ENCODE assay signal across 16 cellular contexts in genomic region chr18:55228191-55228590, GRCh38.
DNase-seq lines count a peak whose midpoint lies in the region; ATAC-seq and TF ChIP-seq lines count a peak whose summit lies in the region.
"Had no signal": no experiment of that assay in that cellular context is flagged by ENCODE, and none has a peak within 500 bp of the region (broad histone marks: within the 10 kb centered on the region; RNA-seq: fewer than 3 reads in every experiment).

No MANE protein-coding gene starts in this region.

- no peak overlapping the region for H3K9ac ChIP-seq in muscle layer of colon (ENCODE audit: low read length)

- H3K9me3 ChIP-seq in muscle layer of colon (ENCODE audit: low read length) (no peaks in the 10 kb centered on the region), OCI-LY7 (ENCODE audit: low read length) (no peaks in the 10 kb centered on the region)
- H3K9me3 ChIP-seq: tibial nerve had no signal

- H3K4me3 ChIP-seq in astrocyte of the spinal cord (ENCODE audit: low read depth, low read length) (no peak overlapping the region), muscle layer of colon (ENCODE audit: low read depth in 1 of 2, low read length in 2 of 2) (no peak overlapping the region), OCI-LY7 (ENCODE audit: low read depth, low read length, poor library complexity, severe bottlenecking) (no peak overlapping the region)
- H3K4me3 ChIP-seq: tibial nerve had no signal

- no peaks in the 10 kb centered on the region for H3K27me3 ChIP-seq in muscle layer of colon (ENCODE audit: control insufficient read depth in 1 of 2, insufficient read depth in 2 of 2, low read length in 2 of 2)
- H3K27me3 ChIP-seq: foreskin keratinocyte, tibial nerve had no signal

- H3K27ac ChIP-seq in muscle layer of colon (ENCODE audit: low read depth, low read length) (peak overlapping the region; percentile 3), OCI-LY7 (ENCODE audit: low read depth, low read length, poor library complexity, severe bottlenecking) (no peak overlapping the region)
- H3K27ac ChIP-seq: foreskin keratinocyte, tibial nerve, VCaP had no signal

- H3K4me2 ChIP-seq in OCI-LY7 (ENCODE audit: low read length) = no peak overlapping the region

- peaks cover 7% of the 10 kb centered on the region for H3K4me1 ChIP-seq in muscle layer of colon (ENCODE audit: insufficient read depth, low read length)
- no peaks in the 10 kb centered on the region for H3K4me1 ChIP-seq in OCI-LY7 (ENCODE audit: insufficient read depth, low read length, poor library complexity, severe bottlenecking)
- H3K4me1 ChIP-seq: foreskin keratinocyte, tibial nerve had no signal

- H3K36me3 ChIP-seq in muscle layer of colon (ENCODE audit: insufficient read depth, low read length) (peaks cover 16% of the 10 kb centered on the region), OCI-LY7 (ENCODE audit: insufficient read depth, low read length) (peaks cover 68% of the 10 kb centered on the region)

- no TSS peak for BruUV-seq in OCI-LY7 (replicated peaks; lab: Mats Ljungman, UMichigan)

- intact Hi-C loops in left ventricle myocardium superior (cut with micrococcal nuclease) = no loop called here
- intact Hi-C loops in Right ventricle myocardium inferior (cut with DNase I) = no loop called here
- intact Hi-C loops in OCI-LY7 (cut with micrococcal nuclease; ENCODE audit: unreplicated experiment) = no loop called here

- H4K20me1 ChIP-seq in OCI-LY7 (ENCODE audit: insufficient read depth, low read length) = no peaks in the 10 kb centered on the region

- no peaks in the 10 kb centered on the region for H3K79me2 ChIP-seq in OCI-LY7 (ENCODE audit: insufficient read depth, low read depth, low read length)

- DNase-seq in left ventricle myocardium superior (no peak), Right ventricle myocardium inferior (ENCODE audit: missing footprints) (no peak), astrocyte of the spinal cord (ENCODE audit: low read depth, low spot score) (peak; percentile 59), NOMO-1 treated with dmso at 0.1 percent for 144 hours (lab: John Stamatoyannopoulos, UW; ENCODE audit: unreplicated experiment) (no peak), OCI-LY7 (ENCODE audit: low spot score) (no peak)
- no peak for DNase-seq in activated CD4-positive, alpha-beta T cell treated with anti-CD3 and anti-CD28 coated beads, Interleukin-2, amount 50 U/mL, for 48 hours
- DNase-seq: activated CD8-positive, alpha-beta memory T cell treated with anti-CD3 and anti-CD28 coated beads, Interleukin-2, amount 50 U/mL, for 4 hours; activated naive CD8-positive, alpha-beta T cell treated with anti-CD3 and anti-CD28 coated beads, Interleukin-2, amount 10 ng/mL, durations not matched to agents 7 days and 5 days; cortex of kidney; foreskin keratinocyte; NCI-H1417 treated with DMSO at 0.1 percent for 48 hours; NCI-H82 had no signal

- H2AFZ ChIP-seq in OCI-LY7 (ENCODE audit: low read length) = no peak overlapping the region

- in situ Hi-C loops in astrocyte of the spinal cord (cut with HindIII; ENCODE audit: low sequenced_read_pairs) = no loop called here

- POLR2A ChIA-PET in OCI-LY7 (lab: Charles Lee) = interaction anchor here (0.6 kb wide), 1 partner anchor 518 kb away, joined by 6 read pairs; no protein-coding TSS in a partner anchor

- CTCF ChIA-PET in OCI-LY7 (lab: Charles Lee; ENCODE audit: unreplicated experiment) = no interaction called here

- H3K9me2 ChIP-seq in OCI-LY7 (ENCODE audit: insufficient read depth, low read length) = no peaks in the 10 kb centered on the region

- TF ChIP-seq CTCF in astrocyte of the spinal cord (IDR thresholded peaks at IDR 0.05; ENCODE audit: low read depth, low read length) (no peak), OCI-LY7 (conservative IDR thresholded peaks at IDR 0.05; ENCODE audit: low read length) (no peak)

- ATAC-seq in left ventricle myocardium superior (peak; percentile 26), Right ventricle myocardium inferior (no peak), HG03342 (IDR thresholded peaks at IDR 0.05; ENCODE audit: unreplicated experiment) (no peak)
- ATAC-seq: foreskin keratinocyte had no signal
